Comparison of ENCODE assay signal across 26 cellular contexts in genomic region chr19:41584931-41585330, GRCh38. TPM values are rescaled to one million over a fixed set of nuclear protein-coding genes. Genes with fewer than 3 reads are reported as not detected.
"Had no signal": no experiment of that assay in that cellular context is flagged by ENCODE, and none has a peak within 500 bp of the region (broad histone marks: within the 10 kb centered on the region; RNA-seq: fewer than 3 reads in every experiment).

No MANE protein-coding gene starts in this region.

- H3K27me3 Mint-ChIP-seq: memory B cell; naive thymus-derived CD8-positive, alpha-beta T cell; stimulated activated naive CD8-positive, alpha-beta T cell treated with anti-CD3 and anti-CD28 coated beads, Interleukin-15, Interleukin-2, amounts not matched to agents 100 ng/mL and 50 ng/mL, for 24 hours had no signal

- H3K4me1 ChIP-seq: left ventricle myocardium inferior, parathyroid adenoma, psoas muscle, right lobe of liver, suprapubic skin, tibial artery, upper lobe of right lung had no signal

- H3K4me3 Mint-ChIP-seq: memory B cell; naive thymus-derived CD8-positive, alpha-beta T cell; nephron; neural crest cell; stimulated activated naive CD8-positive, alpha-beta T cell treated with anti-CD3 and anti-CD28 coated beads, Interleukin-15, Interleukin-2, amounts not matched to agents 100 ng/mL and 50 ng/mL, for 24 hours had no signal

- H3K27ac ChIP-seq: hepatocyte, left ventricle myocardium inferior, parathyroid adenoma, psoas muscle, right lobe of liver, suprapubic skin, thoracic aorta, tibial artery, upper lobe of right lung had no signal

- H3K36me3 ChIP-seq: left ventricle myocardium inferior, right lobe of liver, suprapubic skin, thoracic aorta, tibial artery, upper lobe of right lung had no signal

- ATAC-seq: naive thymus-derived CD8-positive, alpha-beta T cell; psoas muscle; right lobe of liver; upper lobe of right lung had no signal

- H3K4me3 ChIP-seq: hepatocyte, left ventricle myocardium inferior, psoas muscle, right lobe of liver, smooth muscle cell, suprapubic skin, thoracic aorta, tibial artery, upper lobe of right lung had no signal

- H3K27me3 ChIP-seq: hepatocyte, right lobe of liver, upper lobe of right lung had no signal

- DNase-seq: islet precursor cell; left ventricle myocardium inferior; naive thymus-derived CD8-positive, alpha-beta T cell; nucleus accumbens; psoas muscle; right lobe of liver; stimulated activated CD4-positive, alpha-beta T cell treated with anti-CD3 and anti-CD28 coated beads, Interleukin-1b, Interleukin-23, amount 100 ng/mL, for 48 hours; stimulated activated CD4-positive, alpha-beta T cell treated with anti-CD3 and anti-CD28 coated beads, Interleukin-2, amount 100 ng/mL, for 48 hours; stimulated activated CD4-positive, alpha-beta T cell treated with anti-CD3 and anti-CD28 coated beads, Interleukin-4, amount 100 ng/mL, for 4 hours; stimulated activated CD8-positive, alpha-beta memory T cell treated with anti-CD3 and anti-CD28 coated beads, Interleukin-4, amount 100 ng/mL, for 48 hours; stimulated activated naive CD4-positive, alpha-beta T cell; tibial artery; trophoblast cell; upper lobe of right lung had no signal

- H3K27ac Mint-ChIP-seq: memory B cell; nephron; stimulated activated naive CD8-positive, alpha-beta T cell treated with anti-CD3 and anti-CD28 coated beads, Interleukin-15, Interleukin-2, amounts not matched to agents 100 ng/mL and 50 ng/mL, for 24 hours had no signal

- H3K9me3 ChIP-seq: psoas muscle, right lobe of liver, suprapubic skin had no signal

- H3K4me1 Mint-ChIP-seq: memory B cell, nephron, neural crest cell had no signal

RNA-seq across cellular contexts. Expression of gene CEACAM21, which starts 9.0 kb away (rescaled TPM):
- total RNA-seq: kidney epithelial cell, osteoblast, smooth muscle cell had no signal

RNA-seq across cellular contexts. Expression of gene CEACAM4, which starts 41.9 kb away (rescaled TPM):
- total RNA-seq: hepatocyte; kidney epithelial cell; lung microvascular endothelial cell; naive thymus-derived CD8-positive, alpha-beta T cell; neural crest cell; osteoblast; smooth muscle cell had no signal
